ENCODE assay signal across 1 cellular context in genomic region chr6:43058511-43058910, GRCh38.
TF ChIP-seq lines count a peak whose summit lies in the region.

No MANE protein-coding gene starts in this region.

TF ChIP-seq in HepG2, 621 proteins besides CTCF, POLR2A, EP300 and RAD21:
- no peak for TF ChIP-seq ZNF709 (CRISPR knock-in tag; IDR thresholded peaks at IDR 0.05)
- no peak for TF ChIP-seq DPF2 (CRISPR knock-in tag; IDR thresholded peaks at IDR 0.05; ENCODE audit: borderline replicate concordance, low read depth)
- no peak for TF ChIP-seq ZKSCAN1 (IDR thresholded peaks at IDR 0.05; ENCODE audit: low read length)
- TF ChIP-seq NFE2 (CRISPR knock-in tag; IDR thresholded peaks at IDR 0.05), result no peak
- no peak for TF ChIP-seq POLR2AphosphoS5 (IDR thresholded peaks at IDR 0.05; ENCODE audit: low read depth, low read length)
- TF ChIP-seq ZBTB20 (CRISPR knock-in tag; IDR thresholded peaks at IDR 0.05; ENCODE audit: borderline replicate concordance, low read depth), result no peak
- TF ChIP-seq FOSL2 (CRISPR knock-in tag; IDR thresholded peaks at IDR 0.05), result no peak
- TF ChIP-seq BRCA1 (CRISPR knock-in tag; IDR thresholded peaks at IDR 0.05), result no peak
- no peak for TF ChIP-seq KDM6A (CRISPR knock-in tag; IDR thresholded peaks at IDR 0.05; ENCODE audit: low read depth)
- no peak for TF ChIP-seq FOXA3 (CRISPR knock-in tag; IDR thresholded peaks at IDR 0.05)
- no peak for TF ChIP-seq ZNF24 (IDR thresholded peaks at IDR 0.05)
- TF ChIP-seq MAFG (CRISPR knock-in tag; IDR thresholded peaks at IDR 0.05), result no peak
- TF ChIP-seq RFXAP (CRISPR knock-in tag; IDR thresholded peaks at IDR 0.05; ENCODE audit: borderline replicate concordance), result no peak
- TF ChIP-seq ZNF577 (CRISPR knock-in tag; IDR thresholded peaks at IDR 0.05; ENCODE audit: borderline replicate concordance, low read depth), result no peak
- TF ChIP-seq PAXIP1 (CRISPR knock-in tag; conservative IDR thresholded peaks at IDR 0.05), result no peak
- TF ChIP-seq SRSF9 (IDR thresholded peaks at IDR 0.05; ENCODE audit: borderline replicate concordance, insufficient read depth, low read depth, low read length, poor library complexity, severe bottlenecking), result no peak
- no peak for TF ChIP-seq YEATS2 (CRISPR knock-in tag; IDR thresholded peaks at IDR 0.05; ENCODE audit: borderline replicate concordance)
- no peak for TF ChIP-seq DMTF1 (CRISPR knock-in tag; IDR thresholded peaks at IDR 0.05)
